13 cellular contexts compared by ENCODE assay signal in genomic region chr12:125633686-125634085, GRCh38.
"Had no signal": no experiment of that assay in that cellular context is flagged by ENCODE, and none has a peak within 500 bp of the region (broad histone marks: within the 10 kb centered on the region; RNA-seq: fewer than 3 reads in every experiment).

No MANE protein-coding gene starts in this region.

- H3K36me3 ChIP-seq: cardiac muscle cell, colonic mucosa, gastrocnemius medialis, heart right ventricle, left ventricle myocardium inferior, sigmoid colon, spleen, thoracic aorta had no signal

- H3K27ac ChIP-seq: cardiac muscle cell, colonic mucosa, gastrocnemius medialis, heart right ventricle, left ventricle myocardium inferior, sigmoid colon, spleen, thoracic aorta had no signal

- H3K4me3 Mint-ChIP-seq: mesothelial cell of epicardium had no signal

- H3K27ac Mint-ChIP-seq: mesothelial cell of epicardium had no signal

- H3K27me3 ChIP-seq: cardiac muscle cell, colonic mucosa, gastrocnemius medialis, sigmoid colon, spleen had no signal

- H3K4me1 Mint-ChIP-seq: mesothelial cell of epicardium had no signal

- H3K4me3 ChIP-seq: cardiac muscle cell, colonic mucosa, gastrocnemius medialis, heart right ventricle, left ventricle myocardium inferior, sigmoid colon, spleen, thoracic aorta had no signal

- DNase-seq: activated CD4-positive, alpha-beta T cell treated with anti-CD3 and anti-CD28 coated beads for 1 hour; activated CD4-positive, alpha-beta T cell treated with anti-CD3 and anti-CD28 coated beads, Interleukin-2, amount 50 U/mL, for 4 hours; activated naive CD4-positive, alpha-beta T cell treated with anti-CD3 and anti-CD28 coated beads, Interleukin-2, amount 50 U/mL, for 16 hours; colonic mucosa; gastrocnemius medialis; heart right ventricle; left ventricle myocardium inferior; sigmoid colon; spleen; stimulated activated CD4-positive, alpha-beta T cell treated with anti-CD3 and anti-CD28 coated beads, Interleukin-1b, Interleukin-23, amount 100 ng/mL, for 48 hours had no signal

- ATAC-seq: gastrocnemius medialis, heart right ventricle had no signal

- H3K4me1 ChIP-seq: colonic mucosa, gastrocnemius medialis, heart right ventricle, left ventricle myocardium inferior, sigmoid colon, spleen had no signal

- H3K9me3 ChIP-seq: colonic mucosa, gastrocnemius medialis, thoracic aorta had no signal

- H3K36me3 Mint-ChIP-seq: mesothelial cell of epicardium had no signal
